8 cellular contexts compared by ENCODE assay signal in the genomic region with DNA sequence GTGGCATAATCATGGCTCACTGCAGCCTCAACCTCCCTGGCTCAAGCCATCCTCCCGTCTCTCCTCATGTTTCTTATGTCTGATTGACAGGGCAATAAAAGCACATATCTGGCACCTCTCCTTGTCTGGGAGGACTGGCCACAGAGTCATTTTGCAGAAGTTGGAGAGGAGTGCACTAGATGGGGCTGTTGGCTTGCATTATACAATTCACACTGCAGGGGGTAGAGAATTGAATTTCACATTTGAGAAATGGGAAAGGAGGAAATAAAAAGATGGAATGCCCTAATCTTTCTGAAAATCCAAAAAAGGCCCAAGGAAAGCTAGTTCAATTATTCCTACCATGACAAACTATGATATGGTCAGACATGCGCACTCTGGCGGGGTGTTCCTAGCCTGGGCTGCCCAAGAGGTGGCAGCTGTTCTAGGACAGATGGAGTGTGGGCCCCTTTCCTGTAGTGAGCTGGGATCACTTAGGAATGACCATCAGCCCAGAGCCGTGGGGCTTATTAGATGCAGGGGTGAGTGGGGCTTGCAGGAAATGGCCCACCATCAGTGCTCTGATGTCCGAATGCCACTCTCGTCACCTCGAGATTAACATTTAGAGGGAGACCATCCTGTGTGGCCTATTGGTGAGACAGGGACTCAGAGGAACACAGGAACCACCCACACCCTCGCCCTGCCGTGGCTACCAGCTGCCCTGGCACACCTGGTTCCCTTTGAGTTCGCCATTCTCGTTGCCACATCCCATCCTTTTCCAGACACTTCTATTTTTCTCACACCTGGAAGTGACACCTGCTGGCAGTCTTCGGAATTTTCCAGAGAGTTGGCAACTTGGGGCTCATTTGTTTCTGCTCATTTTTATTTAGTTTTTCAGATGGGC. TPM values are rescaled to one million over a fixed set of nuclear protein-coding genes. Genes with fewer than 3 reads are reported as not detected.
DNase-seq lines count a peak whose midpoint lies in the region; ATAC-seq and TF ChIP-seq lines count a peak whose summit lies in the region.

No MANE protein-coding gene starts in this region.

- H2AFZ ChIP-seq in IMR-90 (replicated peaks; ENCODE audit: low read length, poor library complexity), result no peak overlapping the region

- no peak overlapping the region for H3K18ac ChIP-seq in IMR-90 (ENCODE audit: low read depth, low read length)

- H3K9me1 ChIP-seq in IMR-90 (ENCODE audit: insufficient read depth, low read length), result no peaks in the 10 kb centered on the region

- no peak overlapping the region for H2BK15ac ChIP-seq in IMR-90 (ENCODE audit: low read depth, low read length)

- no peak overlapping the region for H4K5ac ChIP-seq in IMR-90 (ENCODE audit: low read depth, low read length)

- H2BK5ac ChIP-seq in IMR-90 (ENCODE audit: low read depth, low read length, poor library complexity, severe bottlenecking), result no peak overlapping the region

- no peak overlapping the region for H3K23ac ChIP-seq in IMR-90 (ENCODE audit: low read depth, low read length)

- H2BK120ac ChIP-seq in IMR-90 (ENCODE audit: low read depth, low read length), result no peak overlapping the region

- no peak overlapping the region for H4K91ac ChIP-seq in IMR-90 (ENCODE audit: insufficient read depth, low read depth, low read length)

- 0% methylated on average over 1 of the region's 12 CpGs; no CpG with 5 or more reads in 1 of the 2 experiments for WGBS in IMR-90 (ENCODE audit: extremely low coverage in 2 of 2, insufficient read length in 1 of 2), 2 experiments

- H3K4me3 ChIP-seq in IMR-90 (ENCODE audit: insufficient read depth, low read depth, low read length) (no peak overlapping the region), foreskin fibroblast (ENCODE audit: low read depth in 1 of 2, low read length in 2 of 2) (no peak overlapping the region)

- H3K79me1 ChIP-seq in IMR-90 (ENCODE audit: low read depth in 1 of 2, low read length in 2 of 2), result no peaks in the 10 kb centered on the region

- no peaks in the 10 kb centered on the region for H3K9me3 ChIP-seq in IMR-90 (ENCODE audit: control insufficient read depth, insufficient read depth, low read length)

- TF ChIP-seq POLR2A in IMR-90 (IDR thresholded peaks at IDR 0.05; ENCODE audit: low read depth, low read length), result no peak

- H3K36me3 ChIP-seq in IMR-90 (ENCODE audit: control insufficient read depth, insufficient read depth, low read length), result no peaks in the 10 kb centered on the region

- TF ChIP-seq CTCF in IMR-90 (conservative IDR thresholded peaks at IDR 0.05; ENCODE audit: low read depth, low read length) (peak; percentile 54), foreskin fibroblast (IDR thresholded peaks at IDR 0.05; ENCODE audit: low read depth, low read length) (peak; percentile 31)

- H3K4me2 ChIP-seq in IMR-90 (ENCODE audit: low read depth, low read length), result no peak overlapping the region

- ATAC-seq in IMR-90 (ENCODE audit: low read depth), result peak; percentile 79
- no peak for ATAC-seq in HG02970 (IDR thresholded peaks at IDR 0.05; ENCODE audit: low FRiP score, unreplicated experiment)

- H3K14ac ChIP-seq in IMR-90 (replicated peaks; ENCODE audit: low read depth, low read length), result no peak overlapping the region

- H3K56ac ChIP-seq in IMR-90 (ENCODE audit: extremely low read depth, insufficient read depth, low read length), result no peak overlapping the region

- intact Hi-C loops in IMR-90 (cut with micrococcal nuclease), result no loop called here

- POLR2A ChIA-PET in IMR-90 (lab: Charles Lee; ENCODE audit: unreplicated experiment), result no interaction called here

- CTCF ChIA-PET in IMR-90 (lab: Yijun Ruan, JAX), result interaction anchor here (0.6 kb wide), 1 partner anchor 89 kb away, joined by 3 read pairs; no protein-coding TSS in a partner anchor

- TF ChIP-seq RAD21 in IMR-90 (IDR thresholded peaks at IDR 0.05; ENCODE audit: low read length), result peak; percentile 68

- no peak overlapping the region for H2AK9ac ChIP-seq in IMR-90 (replicated peaks; ENCODE audit: low read depth, low read length, poor library complexity)

- no peak overlapping the region for H4K8ac ChIP-seq in IMR-90 (ENCODE audit: low read depth in 2 of 2, low read length in 2 of 2)

- H4K20me1 ChIP-seq in IMR-90 (ENCODE audit: insufficient read depth, low read length), result no peaks in the 10 kb centered on the region

- DNase-seq in EL (peak; percentile 10), IMR-90 (peak; percentile 22), RPMI8226 (peak; percentile 36), foreskin fibroblast (peak in 1 of 2 donors; percentile 49), retina (peak; percentile 79), ecto neural progenitor cell (ENCODE audit: low spot score) (no peak)
- no peak for DNase-seq in activated CD4-positive, CD25-positive, alpha-beta regulatory T cell (lab: John Stamatoyannopoulos, UW)

- H2AK5ac ChIP-seq in IMR-90 (ENCODE audit: low read depth, low read length), result no peak overlapping the region

- H3K9ac ChIP-seq in IMR-90 (ENCODE audit: low read depth, low read length), result no peak overlapping the region

- no peak overlapping the region for H3K4ac ChIP-seq in IMR-90 (ENCODE audit: low read depth, low read length)

- H3K27me3 ChIP-seq in IMR-90 (ENCODE audit: control insufficient read depth, insufficient read depth, low read length), result no peaks in the 10 kb centered on the region; the same call in 1 of the 2 replicates

- no TSS peak for BruUV-seq in IMR-90 (replicated peaks; lab: Mats Ljungman, UMichigan)

- no peaks in the 10 kb centered on the region for H3K4me1 ChIP-seq in IMR-90 (ENCODE audit: control insufficient read depth, insufficient read depth, low read length)

- no peak overlapping the region for H3K27ac ChIP-seq in IMR-90 (ENCODE audit: insufficient read depth, low read length)

- dilution Hi-C loops in IMR-90 (cut with HindIII; ENCODE audit: low sequenced_read_pairs, unreplicated experiment), result no loop called here

- no peak overlapping the region for H2BK20ac ChIP-seq in IMR-90 (ENCODE audit: low read depth, low read length)

- in situ Hi-C loops in IMR-90 (cut with MboI; ENCODE audit: low sequenced_read_pairs), result no loop called here

TF ChIP-seq in IMR-90, 13 proteins besides CTCF, POLR2A, EP300 and RAD21:
- TF ChIP-seq SMC3 (IDR thresholded peaks at IDR 0.05; ENCODE audit: low read depth, low read length) (peak; percentile 25; the same call in 1 of the 2 replicates), USF2 (IDR thresholded peaks at IDR 0.05; ENCODE audit: low read depth, low read length) (no peak)
TF ChIP-seq in IMR-90: peak in this region for 1.

RNA-seq across cellular contexts. Expression of gene ANKRD18A, which starts 21.8 kb away (rescaled TPM):
- not detected in 2 replicates for total RNA-seq in IMR-90 (2012; rRNA removed)
- polyA plus RNA-seq in IMR-90 (2012; rRNA removed), result not detected in 2 replicates
- polyA plus RNA-seq in IMR-90 (2012; cell fraction: cytosol; rRNA removed), result not detected in 2 replicates
- polyA plus RNA-seq in IMR-90 (2012; cell fraction: nucleus; rRNA removed; ENCODE audit: low replicate concordance), result 0.06 TPM in 1 of 2 replicates, not detected in the other

Comparison
In these comparisons a context has a peak if more than half of its experiments do, and no peak if none do; other contexts are left out.
1. DNase-seq: peak in EL (single experiment), IMR-90 (single experiment), RPMI8226 (single experiment) and retina (single experiment); none in ecto neural progenitor cell (single experiment) and activated CD4-positive, CD25-positive, alpha-beta regulatory T cell (0 of 4).